Comparison of ENCODE assay signal across 1 cellular context in genomic region chr13:62696490-62696889, GRCh38.
TF ChIP-seq lines count a peak whose summit lies in the region.

No MANE protein-coding gene starts in this region.

TF ChIP-seq in HCT116, 20 proteins besides CTCF, POLR2A, EP300 and RAD21 (continued from another document):
- TF ChIP-seq REST (IDR thresholded peaks at IDR 0.05; ENCODE audit: low read depth) = no peak
- TF ChIP-seq ATF3 (IDR thresholded peaks at IDR 0.05) = no peak
- TF ChIP-seq, protein P1, sequence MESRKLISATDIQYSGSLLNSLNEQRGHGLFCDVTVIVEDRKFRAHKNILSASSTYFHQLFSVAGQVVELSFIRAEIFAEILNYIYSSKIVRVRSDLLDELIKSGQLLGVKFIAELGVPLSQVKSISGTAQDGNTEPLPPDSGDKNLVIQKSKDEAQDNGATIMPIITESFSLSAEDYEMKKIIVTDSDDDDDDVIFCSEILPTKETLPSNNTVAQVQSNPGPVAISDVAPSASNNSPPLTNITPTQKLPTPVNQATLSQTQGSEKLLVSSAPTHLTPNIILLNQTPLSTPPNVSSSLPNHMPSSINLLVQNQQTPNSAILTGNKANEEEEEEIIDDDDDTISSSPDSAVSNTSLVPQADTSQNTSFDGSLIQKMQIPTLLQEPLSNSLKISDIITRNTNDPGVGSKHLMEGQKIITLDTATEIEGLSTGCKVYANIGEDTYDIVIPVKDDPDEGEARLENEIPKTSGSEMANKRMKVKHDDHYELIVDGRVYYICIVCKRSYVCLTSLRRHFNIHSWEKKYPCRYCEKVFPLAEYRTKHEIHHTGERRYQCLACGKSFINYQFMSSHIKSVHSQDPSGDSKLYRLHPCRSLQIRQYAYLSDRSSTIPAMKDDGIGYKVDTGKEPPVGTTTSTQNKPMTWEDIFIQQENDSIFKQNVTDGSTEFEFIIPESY (IDR thresholded peaks at IDR 0.05; ENCODE audit: extremely low read depth, insufficient replicate concordance, low read length) = no peak
- TF ChIP-seq SRF (IDR thresholded peaks at IDR 0.05; ENCODE audit: low read depth) = no peak
- no peak for TF ChIP-seq SIN3A (IDR thresholded peaks at IDR 0.05; ENCODE audit: low read depth)
- TF ChIP-seq EGR1 (IDR thresholded peaks at IDR 0.05; ENCODE audit: low read depth) = no peak
- no peak for TF ChIP-seq CEBPB (IDR thresholded peaks at IDR 0.05; ENCODE audit: low read depth)
